In the genomic region with DNA sequence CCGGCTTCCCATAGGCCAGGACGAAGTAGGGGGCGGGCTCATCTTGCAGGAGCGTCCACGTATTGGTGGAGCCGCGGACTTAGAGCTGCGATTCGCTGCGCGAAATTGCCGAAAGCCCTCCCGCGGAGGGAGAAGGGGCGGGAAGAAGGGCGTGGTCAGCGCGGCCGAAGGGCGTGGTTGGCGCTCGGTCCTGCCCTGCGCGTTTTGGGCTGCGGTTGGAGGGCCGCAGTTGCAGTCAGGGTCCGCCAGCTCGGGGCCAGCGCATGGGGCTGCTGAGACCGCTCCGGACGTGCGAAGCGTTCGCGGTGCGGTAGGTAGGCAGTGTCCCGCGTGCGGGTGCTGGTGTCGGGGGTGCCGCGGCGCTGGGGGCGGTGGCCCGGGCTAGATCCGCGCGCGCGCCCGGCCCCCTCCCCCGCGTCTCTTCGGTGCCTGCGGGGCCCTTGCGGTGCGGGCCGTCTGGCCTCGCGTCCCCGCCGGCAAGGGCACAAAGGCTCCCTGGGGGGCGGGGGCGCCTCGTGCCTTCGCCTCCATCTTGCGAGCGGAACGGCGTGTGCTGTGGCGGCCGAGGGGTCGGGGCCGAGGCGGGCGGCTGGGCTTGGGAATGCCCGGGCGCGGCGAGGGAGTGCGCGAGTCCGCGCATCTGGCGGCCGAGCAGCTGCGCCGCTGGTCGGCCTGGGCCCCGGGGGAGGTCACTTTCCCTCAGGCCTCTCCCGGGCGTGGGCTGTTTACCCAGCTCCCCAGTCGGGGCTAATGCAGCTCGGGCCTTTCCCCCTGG, we compare ENCODE assay signal across 9 cellular contexts.
DNase-seq lines count a peak whose midpoint lies in the region; ATAC-seq and FAIRE-seq lines count a peak whose summit lies in the region.
"Had no signal": no experiment of that assay in that cellular context is flagged by ENCODE, and none has a peak within 500 bp of the region (broad histone marks: within the 10 kb centered on the region; RNA-seq: fewer than 3 reads in every experiment).

A gene with protein sequence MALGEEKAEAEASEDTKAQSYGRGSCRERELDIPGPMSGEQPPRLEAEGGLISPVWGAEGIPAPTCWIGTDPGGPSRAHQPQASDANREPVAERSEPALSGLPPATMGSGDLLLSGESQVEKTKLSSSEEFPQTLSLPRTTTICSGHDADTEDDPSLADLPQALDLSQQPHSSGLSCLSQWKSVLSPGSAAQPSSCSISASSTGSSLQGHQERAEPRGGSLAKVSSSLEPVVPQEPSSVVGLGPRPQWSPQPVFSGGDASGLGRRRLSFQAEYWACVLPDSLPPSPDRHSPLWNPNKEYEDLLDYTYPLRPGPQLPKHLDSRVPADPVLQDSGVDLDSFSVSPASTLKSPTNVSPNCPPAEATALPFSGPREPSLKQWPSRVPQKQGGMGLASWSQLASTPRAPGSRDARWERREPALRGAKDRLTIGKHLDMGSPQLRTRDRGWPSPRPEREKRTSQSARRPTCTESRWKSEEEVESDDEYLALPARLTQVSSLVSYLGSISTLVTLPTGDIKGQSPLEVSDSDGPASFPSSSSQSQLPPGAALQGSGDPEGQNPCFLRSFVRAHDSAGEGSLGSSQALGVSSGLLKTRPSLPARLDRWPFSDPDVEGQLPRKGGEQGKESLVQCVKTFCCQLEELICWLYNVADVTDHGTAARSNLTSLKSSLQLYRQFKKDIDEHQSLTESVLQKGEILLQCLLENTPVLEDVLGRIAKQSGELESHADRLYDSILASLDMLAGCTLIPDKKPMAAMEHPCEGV (plus strand): TSS at position 202 of the 775 bp plus-strand sequence. CDS start 13,029 bp downstream, outside the sequence.

- peak; percentile 38 for FAIRE-seq in islet of Langerhans (lab: Jason Lieb, UNC)
- FAIRE-seq: colon had no signal

- ATAC-seq in GM19043 (IDR thresholded peaks at IDR 0.05; ENCODE audit: low read depth, unreplicated experiment) (peak; percentile 78), HG03354 (IDR thresholded peaks at IDR 0.05; ENCODE audit: poor library complexity, severe bottlenecking, unreplicated experiment) (peak; percentile 86)
- peak; percentile 92 to 93 for ATAC-seq in activated CD4-positive, CD25-positive, alpha-beta regulatory T cell treated with anti-CD3 and anti-CD28 coated beads, Interleukin-2, amount 50 U/mL, for 24 hours

- DNase-seq in AG20443 (ENCODE audit: low spot score) (peak; percentile 99), NCI-H446 (lab: John Stamatoyannopoulos, UW) (peak; percentile 89 to 98), cerebellar cortex (ENCODE audit: low spot score) (peak; percentile 98)
- peak; percentile 91 to 96 for DNase-seq in stimulated activated CD4-positive, alpha-beta T cell treated with anti-CD3 and anti-CD28 coated beads, Interleukin-12 subunit alpha, Interleukin-12 subunit beta, amount 100 ng/mL, for 24 hours (ENCODE audit: low read depth in 2 of 2)

Comparison
In these comparisons a context has a peak if more than half of its experiments do, and no peak if none do; other contexts are left out.
1. Peak in every context shown above with its lines: DNase-seq and ATAC-seq.